13 cellular contexts compared by ENCODE assay signal in the genomic region with DNA sequence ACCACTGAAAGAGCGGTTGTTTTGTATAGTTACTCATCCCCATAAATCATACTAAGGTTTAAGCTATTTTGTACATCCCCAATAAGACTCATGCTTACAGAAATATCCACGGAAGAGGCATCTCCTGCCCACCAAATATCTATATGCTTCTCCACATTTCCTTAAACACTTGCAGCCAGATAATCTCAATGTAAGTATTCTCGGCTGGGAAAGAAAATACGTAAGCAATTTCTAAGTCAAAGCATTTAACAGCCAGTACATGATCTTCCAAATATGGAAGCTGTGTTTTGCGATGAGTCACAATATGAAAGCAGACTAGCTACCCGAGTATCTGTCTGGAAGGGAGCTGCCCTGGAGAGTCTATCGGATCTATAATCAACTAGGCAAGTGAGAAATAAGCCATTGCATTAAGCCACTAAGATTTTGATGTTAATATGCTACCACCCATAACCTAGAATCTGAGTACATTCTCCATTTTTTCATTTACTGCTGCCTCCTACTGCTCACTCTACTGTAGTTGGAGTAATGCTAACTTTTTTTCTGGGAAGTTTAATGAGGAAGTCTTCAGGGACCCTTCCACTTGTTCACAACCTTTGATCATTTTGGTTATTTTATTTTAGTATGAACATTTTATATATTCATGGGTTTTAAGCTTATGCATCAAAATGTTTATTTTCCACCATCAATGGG. TPM values are rescaled to one million over a fixed set of nuclear protein-coding genes. Genes with fewer than 3 reads are reported as not detected.
DNase-seq lines count a peak whose midpoint lies in the region; ATAC-seq, FAIRE-seq and TF ChIP-seq lines count a peak whose summit lies in the region.
"Had no signal": no experiment of that assay in that cellular context is flagged by ENCODE, and none has a peak within 500 bp of the region (broad histone marks: within the 10 kb centered on the region; RNA-seq: fewer than 3 reads in every experiment).

No MANE protein-coding gene starts in this region.

- H3K36me3 ChIP-seq in A673 (ENCODE audit: insufficient read depth, low read length, poor library complexity, severe bottlenecking), result no peaks in the 10 kb centered on the region
- no peaks in the 10 kb centered on the region for H3K36me3 ChIP-seq in MM.1S (replicated peaks; ENCODE audit: insufficient read depth, low read length)
- H3K36me3 ChIP-seq: BLaER1, right lobe of liver had no signal

- no peak overlapping the region for H3K9ac ChIP-seq in MM.1S (ENCODE audit: low read length)
- H3K9ac ChIP-seq: BLaER1 had no signal

- peak; percentile 15 for DNase-seq in A673 (ENCODE audit: low spot score)
- peak; percentile 64 for DNase-seq in HTR-8/SVneo (ENCODE audit: insufficient read length, low spot score)
- peak; percentile 58 for DNase-seq in hepatic stellate cell (ENCODE audit: low spot score)
- no peak for DNase-seq in MM.1S
- no peak for DNase-seq in NCI-H187 (lab: John Stamatoyannopoulos, UW)
- no peak for DNase-seq in NCI-H345 (lab: John Stamatoyannopoulos, UW)
- DNase-seq: amygdala, NCI-H2171, right lobe of liver, SW 1271 had no signal

- H3K4me3 Mint-ChIP-seq in activated T-helper 17 cell treated with anti-CD3 and anti-CD28 coated beads, Interleukin-2, amount 50 U/mL, for 72 hours, result peak overlapping the region; percentile 19

- no peak overlapping the region for H2AFZ ChIP-seq in MM.1S (ENCODE audit: low read length)

- POLR2A ChIA-PET in A673 (lab: Charles Lee; ENCODE audit: low non-redundant PET), result no interaction called here

- intact Hi-C loops in A673 (cut with micrococcal nuclease; ENCODE audit: unreplicated experiment), result no loop called here

- H3K9me3 ChIP-seq in A673 (ENCODE audit: low read depth, low read length, poor library complexity, severe bottlenecking), result no peaks in the 10 kb centered on the region
- no peaks in the 10 kb centered on the region for H3K9me3 ChIP-seq in MM.1S (replicated peaks; ENCODE audit: insufficient read depth, low read length)
- H3K9me3 ChIP-seq: BLaER1, right lobe of liver had no signal

- ATAC-seq in activated T-helper 17 cell treated with anti-CD3 and anti-CD28 coated beads, Interleukin-2, amount 50 U/mL, for 72 hours (replicated peaks), result peak; percentile 79
- ATAC-seq in GM19467 (IDR thresholded peaks at IDR 0.05; ENCODE audit: unreplicated experiment), result no peak
- ATAC-seq: right lobe of liver had no signal

- no peaks in the 10 kb centered on the region for H3K9me3 Mint-ChIP-seq in activated T-helper 17 cell treated with anti-CD3 and anti-CD28 coated beads, Interleukin-2, amount 50 U/mL, for 72 hours

- H3K27ac ChIP-seq in A673 (ENCODE audit: low read depth, low read length, poor library complexity, severe bottlenecking) (no peak overlapping the region), MM.1S (ENCODE audit: low read length) (no peak overlapping the region)
- H3K27ac ChIP-seq: BLaER1, right lobe of liver had no signal

- H3K4me3 ChIP-seq in A673 (ENCODE audit: low read depth, low read length, poor library complexity, severe bottlenecking), result no peak overlapping the region
- no peak overlapping the region for H3K4me3 ChIP-seq in MM.1S (ENCODE audit: low read length)
- H3K4me3 ChIP-seq: BLaER1, right lobe of liver had no signal

- TF ChIP-seq CTCF in A673 (conservative IDR thresholded peaks at IDR 0.05; ENCODE audit: low read depth, low read length) (peak; percentile 43; the same call in 1 of the 2 replicates), MM.1S (IDR thresholded peaks at IDR 0.05; ENCODE audit: low read length) (no peak)

- no peak overlapping the region for H3K4me2 ChIP-seq in MM.1S (ENCODE audit: low read depth, low read length)
- H3K4me2 ChIP-seq: BLaER1 had no signal

- peaks cover 15% of the 10 kb centered on the region for H3K4me1 ChIP-seq in A673 (ENCODE audit: insufficient read depth, low read length, poor library complexity, severe bottlenecking)
- no peaks in the 10 kb centered on the region for H3K4me1 ChIP-seq in MM.1S (ENCODE audit: low read length)
- H3K4me1 ChIP-seq: right lobe of liver had no signal

- no peaks in the 10 kb centered on the region for H3F3A ChIP-seq in MM.1S (ENCODE audit: insufficient read depth, low read length)

- BruUV-seq in A673 (replicated peaks; lab: Mats Ljungman, UMichigan), result no TSS peak

- H3K79me2 ChIP-seq in MM.1S (ENCODE audit: low read length), result no peaks in the 10 kb centered on the region

- H3K27me3 ChIP-seq in A673 (replicated peaks; ENCODE audit: insufficient read depth, low read depth, low read length, poor library complexity), result no peaks in the 10 kb centered on the region
- H3K27me3 ChIP-seq in MM.1S (replicated peaks; ENCODE audit: insufficient read depth, low read length), result no peaks in the 10 kb centered on the region
- H3K27me3 ChIP-seq: BLaER1, right lobe of liver had no signal

- H3K9me2 ChIP-seq in MM.1S (replicated peaks; ENCODE audit: insufficient read depth, low read length), result no peaks in the 10 kb centered on the region

- no peaks in the 10 kb centered on the region for H3K36me3 Mint-ChIP-seq in activated T-helper 17 cell treated with anti-CD3 and anti-CD28 coated beads, Interleukin-2, amount 50 U/mL, for 72 hours (ENCODE audit: low read depth)

- FAIRE-seq in HTR-8/SVneo (lab: Jason Lieb, UNC), result no peak

- H4K20me1 ChIP-seq in MM.1S (ENCODE audit: insufficient read depth, low read length), result no peaks in the 10 kb centered on the region
- H4K20me1 ChIP-seq: BLaER1 had no signal

- peaks cover 3% of the 10 kb centered on the region for H3K27me3 Mint-ChIP-seq in activated T-helper 17 cell treated with anti-CD3 and anti-CD28 coated beads, Interleukin-2, amount 50 U/mL, for 72 hours

- no peaks in the 10 kb centered on the region for H3K4me1 Mint-ChIP-seq in activated T-helper 17 cell treated with anti-CD3 and anti-CD28 coated beads, Interleukin-2, amount 50 U/mL, for 72 hours

- no peak overlapping the region for H3K27ac Mint-ChIP-seq in activated T-helper 17 cell treated with anti-CD3 and anti-CD28 coated beads, Interleukin-2, amount 50 U/mL, for 72 hours

- CTCF ChIA-PET in A673 (lab: Charles Lee), result no interaction called here

RNA-seq across cellular contexts. Expression of gene ZMAT3, which starts 26.9 kb away (rescaled TPM):
- 8.6 and 9.5 TPM in 2 replicates for total RNA-seq in A673 (2021)
- 10 to 100 TPM; 20.4 to 25.3 TPM for total RNA-seq in activated T-helper 17 cell treated with anti-CD3 and anti-CD28 coated beads, Interleukin-2, amount 50 U/mL, for 72 hours

RNA-seq across cellular contexts. Expression of gene PIK3CA, which starts 49.6 kb away (rescaled TPM):
- 19.8 and 21.6 TPM in 2 replicates for total RNA-seq in A673 (2021)
- total RNA-seq in activated T-helper 17 cell treated with anti-CD3 and anti-CD28 coated beads, Interleukin-2, amount 50 U/mL, for 72 hours, result 10 to 100 TPM; 11.9 to 17.8 TPM

Comparison
In these comparisons a context has a peak if more than half of its experiments do, and no peak if none do; other contexts are left out.
1. DNase-seq: peak in A673 (single experiment), HTR-8/SVneo (single experiment) and hepatic stellate cell (single experiment); none in MM.1S (single experiment), NCI-H187 (0 of 2) and NCI-H345 (single experiment).